29 cellular contexts compared by ENCODE assay signal in the genomic region with DNA sequence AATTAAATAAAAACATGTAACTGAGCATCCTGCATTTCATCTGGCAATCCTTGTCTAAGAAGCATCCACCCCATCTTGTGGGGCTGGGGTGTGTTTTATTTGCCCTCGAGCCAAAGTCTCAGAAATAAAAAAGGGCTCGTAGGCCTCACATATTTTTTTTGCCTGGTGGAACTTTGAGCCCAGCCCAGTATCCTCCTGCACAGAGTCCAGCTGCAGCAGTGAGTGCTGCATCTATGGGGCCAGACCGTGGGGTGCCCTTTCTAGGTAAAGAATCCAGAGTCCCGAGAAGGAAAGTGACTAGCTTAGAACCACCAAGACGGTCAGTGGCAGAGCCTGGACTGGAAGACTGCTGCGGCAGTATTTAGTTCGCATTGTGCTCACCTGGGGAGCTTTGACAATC.
"Had no signal": no experiment of that assay in that cellular context is flagged by ENCODE, and none has a peak within 500 bp of the region (broad histone marks: within the 10 kb centered on the region; RNA-seq: fewer than 3 reads in every experiment).

No MANE protein-coding gene starts in this region.

- DNase-seq: activated CD4-positive, alpha-beta memory T cell treated with anti-CD3 and anti-CD28 coated beads for 36 hours; activated CD4-positive, alpha-beta T cell treated with anti-CD3 and anti-CD28 coated beads for 36 hours; activated CD4-positive, alpha-beta T cell treated with anti-CD3 and anti-CD28 coated beads, Interleukin-2, amount 10 ng/mL, durations not matched to agents 24 days and 14 days; activated CD4-positive, CD25-positive, alpha-beta regulatory T cell; activated CD4-positive, CD25-positive, alpha-beta regulatory T cell treated with anti-CD3 and anti-CD28 coated beads, Interleukin-2, amount 50 U/mL, for 72 hours; activated CD8-positive, alpha-beta memory T cell treated with anti-CD3 and anti-CD28 coated beads, Interleukin-2, amount 50 U/mL, for 48 hours; activated CD8-positive, alpha-beta T cell treated with anti-CD3 and anti-CD28 coated beads, Interleukin-2, amount 10 ng/mL, durations not matched to agents 7 days and 5 days; activated gamma-delta T cell; activated naive CD4-positive, alpha-beta T cell; activated naive CD4-positive, alpha-beta T cell treated with anti-CD3 and anti-CD28 coated beads, Interleukin-2, amount 10 ng/mL, durations not matched to agents 7 days and 5 days; activated naive CD8-positive, alpha-beta T cell treated with anti-CD3 and anti-CD28 coated beads, Interleukin-2, amount 10 ng/mL, durations not matched to agents 7 days and 5 days; activated T-cell treated with anti-CD3 and anti-CD28 coated beads for 4 hours; activated T-cell treated with anti-CD3 and anti-CD28 coated beads, Interleukin-2, amount 50 U/mL, for 24 hours; activated T-cell treated with anti-CD3 and anti-CD28 coated beads, Interleukin-2, amount 50 U/mL, for 72 hours; central memory CD4-positive, alpha-beta T cell; cerebellar nuclear complex; colonic mucosa; effector CD8-positive, alpha-beta T cell; esophagus squamous epithelium; foreskin melanocyte; T-helper 2 cell had no signal

- H3K36me3 Mint-ChIP-seq: activated CD4-positive, alpha-beta memory T cell treated with anti-CD3 and anti-CD28 coated beads for 36 hours; activated naive CD4-positive, alpha-beta T cell treated with anti-CD3 and anti-CD28 coated beads, Interleukin-2, amount 10 ng/mL, durations not matched to agents 7 days and 5 days; activated naive CD4-positive, alpha-beta T cell treated with anti-CD3 and anti-CD28 coated beads, Interleukin-2, amount 50 U/mL, for 72 hours; activated naive CD8-positive, alpha-beta T cell treated with anti-CD3 and anti-CD28 coated beads, Interleukin-2, amount 10 ng/mL, durations not matched to agents 7 days and 5 days had no signal

- H3K4me3 Mint-ChIP-seq: activated CD4-positive, alpha-beta memory T cell treated with anti-CD3 and anti-CD28 coated beads for 36 hours; activated CD4-positive, alpha-beta T cell treated with anti-CD3 and anti-CD28 coated beads for 36 hours; activated CD4-positive, alpha-beta T cell treated with anti-CD3 and anti-CD28 coated beads, Interleukin-2, amount 10 ng/mL, durations not matched to agents 24 days and 14 days; activated CD8-positive, alpha-beta T cell treated with anti-CD3 and anti-CD28 coated beads, Interleukin-2, amount 10 ng/mL, durations not matched to agents 7 days and 5 days; activated naive CD4-positive, alpha-beta T cell treated with anti-CD3 and anti-CD28 coated beads, Interleukin-2, amount 10 ng/mL, durations not matched to agents 7 days and 5 days; activated naive CD8-positive, alpha-beta T cell treated with anti-CD3 and anti-CD28 coated beads, Interleukin-2, amount 10 ng/mL, durations not matched to agents 7 days and 5 days; activated T-cell treated with anti-CD3 and anti-CD28 coated beads, Interleukin-2, amount 50 U/mL, for 24 hours; activated T-cell treated with anti-CD3 and anti-CD28 coated beads, Interleukin-2, amount 50 U/mL, for 72 hours; brain had no signal

- H3K27ac Mint-ChIP-seq: activated CD4-positive, alpha-beta memory T cell treated with anti-CD3 and anti-CD28 coated beads for 36 hours; activated CD4-positive, alpha-beta T cell treated with anti-CD3 and anti-CD28 coated beads for 36 hours; activated CD4-positive, alpha-beta T cell treated with anti-CD3 and anti-CD28 coated beads, Interleukin-2, amount 10 ng/mL, durations not matched to agents 24 days and 14 days; activated CD8-positive, alpha-beta T cell treated with anti-CD3 and anti-CD28 coated beads, Interleukin-2, amount 10 ng/mL, durations not matched to agents 7 days and 5 days; activated naive CD4-positive, alpha-beta T cell treated with anti-CD3 and anti-CD28 coated beads, Interleukin-2, amount 10 ng/mL, durations not matched to agents 7 days and 5 days; activated naive CD4-positive, alpha-beta T cell treated with anti-CD3 and anti-CD28 coated beads, Interleukin-2, amount 50 U/mL, for 72 hours; activated naive CD8-positive, alpha-beta T cell treated with anti-CD3 and anti-CD28 coated beads, Interleukin-2, amount 10 ng/mL, durations not matched to agents 7 days and 5 days; activated T-cell treated with anti-CD3 and anti-CD28 coated beads, Interleukin-2, amount 50 U/mL, for 24 hours; activated T-cell treated with anti-CD3 and anti-CD28 coated beads, Interleukin-2, amount 50 U/mL, for 72 hours; brain had no signal

- H3K27me3 Mint-ChIP-seq: activated naive CD4-positive, alpha-beta T cell treated with anti-CD3 and anti-CD28 coated beads, Interleukin-2, amount 10 ng/mL, durations not matched to agents 7 days and 5 days; activated T-cell treated with anti-CD3 and anti-CD28 coated beads, Interleukin-2, amount 50 U/mL, for 24 hours; brain had no signal

- H3K9me3 Mint-ChIP-seq: activated CD4-positive, alpha-beta memory T cell treated with anti-CD3 and anti-CD28 coated beads for 36 hours; activated CD4-positive, alpha-beta T cell treated with anti-CD3 and anti-CD28 coated beads, Interleukin-2, amount 10 ng/mL, durations not matched to agents 24 days and 14 days; activated naive CD4-positive, alpha-beta T cell treated with anti-CD3 and anti-CD28 coated beads, Interleukin-2, amount 10 ng/mL, durations not matched to agents 7 days and 5 days; activated naive CD8-positive, alpha-beta T cell treated with anti-CD3 and anti-CD28 coated beads, Interleukin-2, amount 10 ng/mL, durations not matched to agents 7 days and 5 days; activated T-cell treated with anti-CD3 and anti-CD28 coated beads, Interleukin-2, amount 50 U/mL, for 24 hours; activated T-cell treated with anti-CD3 and anti-CD28 coated beads, Interleukin-2, amount 50 U/mL, for 72 hours; brain had no signal

- FAIRE-seq: endometrium, endothelial cell of umbilical vein had no signal

- H3K4me1 Mint-ChIP-seq: activated CD4-positive, alpha-beta T cell treated with anti-CD3 and anti-CD28 coated beads for 36 hours; activated CD4-positive, alpha-beta T cell treated with anti-CD3 and anti-CD28 coated beads, Interleukin-2, amount 10 ng/mL, durations not matched to agents 24 days and 14 days; activated naive CD4-positive, alpha-beta T cell treated with anti-CD3 and anti-CD28 coated beads, Interleukin-2, amount 10 ng/mL, durations not matched to agents 7 days and 5 days had no signal

- H3K4me3 ChIP-seq: ascending aorta, breast epithelium, cardiac muscle cell, colonic mucosa, esophagus squamous epithelium had no signal

- H3K4me1 ChIP-seq: breast epithelium had no signal

- H3K9me3 ChIP-seq: ascending aorta, breast epithelium, colonic mucosa, esophagus squamous epithelium had no signal

- ATAC-seq: activated CD4-positive, alpha-beta T cell treated with anti-CD3 and anti-CD28 coated beads for 36 hours; activated CD8-positive, alpha-beta T cell treated with anti-CD3 and anti-CD28 coated beads, Interleukin-2, amount 10 ng/mL, durations not matched to agents 7 days and 5 days; activated naive CD4-positive, alpha-beta T cell treated with anti-CD3 and anti-CD28 coated beads, Interleukin-2, amount 50 U/mL, for 72 hours; activated T-cell treated with anti-CD3 and anti-CD28 coated beads, Interleukin-2, amount 50 U/mL, for 72 hours had no signal

- H3K36me3 ChIP-seq: ascending aorta, breast epithelium, colonic mucosa had no signal

- H3K27ac ChIP-seq: ascending aorta, breast epithelium, cardiac muscle cell, colonic mucosa, epithelial cell of prostate had no signal

- H3K27me3 ChIP-seq: ascending aorta, breast epithelium, cardiac muscle cell, colonic mucosa, esophagus squamous epithelium had no signal
